13 cellular contexts compared by ENCODE assay signal in the genomic region with DNA sequence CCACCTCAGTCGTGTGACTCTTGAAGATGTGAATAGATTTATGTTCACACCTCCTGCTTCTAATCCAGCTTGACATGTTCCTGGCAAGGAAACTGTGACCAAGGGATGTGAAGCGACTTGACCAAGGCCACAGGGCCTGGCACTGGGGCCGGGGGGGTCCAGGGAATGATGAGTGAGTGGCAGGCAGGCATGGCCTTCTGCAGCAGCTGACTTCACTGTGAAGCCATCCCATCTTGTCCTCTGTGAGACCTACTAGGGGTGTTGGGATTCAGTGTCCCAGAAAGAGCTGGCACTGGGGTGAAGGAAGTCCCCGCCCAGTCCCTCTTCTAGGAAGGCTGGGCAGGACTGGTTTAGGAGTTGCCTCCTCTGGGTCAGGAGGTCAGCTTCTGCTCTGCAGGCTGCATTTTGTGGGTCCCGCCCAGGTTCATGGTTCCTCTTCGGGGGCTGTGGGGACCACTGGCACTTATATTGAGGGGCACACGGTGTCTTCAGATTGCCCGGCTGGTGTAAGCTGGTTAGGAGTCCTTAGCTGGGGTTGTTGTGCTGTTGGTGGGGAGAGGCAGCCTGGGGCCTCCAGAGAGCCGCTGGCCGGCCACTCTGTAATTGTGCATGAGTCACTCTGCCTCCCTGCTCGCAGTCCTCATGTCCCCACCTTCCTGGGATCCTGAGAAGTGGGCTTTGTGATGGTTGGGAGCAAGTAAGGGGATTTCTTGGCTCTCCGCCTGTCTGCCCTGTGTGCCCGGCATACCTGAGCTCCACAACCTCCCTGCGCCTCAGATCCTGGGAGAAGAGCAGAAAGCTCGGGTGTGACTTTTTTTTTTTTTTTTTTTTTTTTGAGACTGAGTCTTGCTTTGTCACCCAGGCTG. TPM values are rescaled to one million over a fixed set of nuclear protein-coding genes. Genes with fewer than 3 reads are reported as not detected.
DNase-seq lines count a peak whose midpoint lies in the region; ATAC-seq, FAIRE-seq and TF ChIP-seq lines count a peak whose summit lies in the region.
"Had no signal": no experiment of that assay in that cellular context is flagged by ENCODE, and none has a peak within 500 bp of the region (broad histone marks: within the 10 kb centered on the region; RNA-seq: fewer than 3 reads in every experiment).

No MANE protein-coding gene starts in this region.

- POLR2A ChIA-PET in CD8-positive, alpha-beta memory T cell (lab: Charles Lee) = no interaction called here

- no peaks in the 10 kb centered on the region for H3K9me3 Mint-ChIP-seq in progenitor cell of endocrine pancreas (ENCODE audit: low read depth)
- no peaks in the 10 kb centered on the region for H3K9me3 Mint-ChIP-seq in activated T-cell treated with anti-CD3 and anti-CD28 coated beads, Interleukin-2, amount 50 U/mL, for 24 hours
- no peaks in the 10 kb centered on the region for H3K9me3 Mint-ChIP-seq in CD8-positive, alpha-beta memory T cell
- H3K9me3 Mint-ChIP-seq: activated naive CD8-positive, alpha-beta T cell treated with anti-CD3 and anti-CD28 coated beads, Interleukin-2, amount 50 U/mL, for 24 hours had no signal

- H3K27ac ChIP-seq in CD8-positive, alpha-beta memory T cell (ENCODE audit: low read depth, low read length) = no peak overlapping the region
- H3K27ac ChIP-seq: testis had no signal

- CTCF ChIA-PET in CD8-positive, alpha-beta memory T cell (lab: Charles Lee) = no interaction called here

- H3K27me3 Mint-ChIP-seq in progenitor cell of endocrine pancreas = no peaks in the 10 kb centered on the region
- no peaks in the 10 kb centered on the region for H3K27me3 Mint-ChIP-seq in activated T-cell treated with anti-CD3 and anti-CD28 coated beads, Interleukin-2, amount 50 U/mL, for 24 hours
- H3K27me3 Mint-ChIP-seq in CD8-positive, alpha-beta memory T cell = peaks cover 0 to 4% of the 10 kb centered on the region in 2 donors
- H3K27me3 Mint-ChIP-seq: activated naive CD8-positive, alpha-beta T cell treated with anti-CD3 and anti-CD28 coated beads, Interleukin-2, amount 50 U/mL, for 24 hours had no signal

- TF ChIP-seq CTCF in fibroblast of pulmonary artery (IDR thresholded peaks at IDR 0.05; ENCODE audit: low read length, missing control alignments) = no peak
- no peak for TF ChIP-seq CTCF in progenitor cell of endocrine pancreas (IDR thresholded peaks at IDR 0.05; ENCODE audit: unreplicated experiment)

- no peak for ATAC-seq in HG03045 (IDR thresholded peaks at IDR 0.05; ENCODE audit: unreplicated experiment)
- ATAC-seq: activated naive CD8-positive, alpha-beta T cell treated with anti-CD3 and anti-CD28 coated beads, Interleukin-2, amount 50 U/mL, for 24 hours had no signal

- no peaks in the 10 kb centered on the region for H3K36me3 Mint-ChIP-seq in progenitor cell of endocrine pancreas (ENCODE audit: insufficient read depth)
- no peaks in the 10 kb centered on the region for H3K36me3 Mint-ChIP-seq in activated T-cell treated with anti-CD3 and anti-CD28 coated beads, Interleukin-2, amount 50 U/mL, for 24 hours (ENCODE audit: low read depth)
- H3K36me3 Mint-ChIP-seq in CD8-positive, alpha-beta memory T cell = no peaks in the 10 kb centered on the region

- H3K9me3 ChIP-seq in CD8-positive, alpha-beta memory T cell (ENCODE audit: low read length) = no peaks in the 10 kb centered on the region
- H3K9me3 ChIP-seq: testis had no signal

- no peaks in the 10 kb centered on the region for H3K27me3 ChIP-seq in CD8-positive, alpha-beta memory T cell (ENCODE audit: insufficient read depth, low read length, poor library complexity, severe bottlenecking)
- H3K27me3 ChIP-seq: testis had no signal

- peaks cover 25% of the 10 kb centered on the region for H3K4me1 ChIP-seq in CD8-positive, alpha-beta memory T cell (ENCODE audit: insufficient read depth, low read length)

- FAIRE-seq in RCC 7860 (lab: Jason Lieb, UNC) = no peak
- FAIRE-seq: GM19239 had no signal

- peak overlapping the region; percentile 64 for H3K27ac Mint-ChIP-seq in progenitor cell of endocrine pancreas
- no peak overlapping the region for H3K27ac Mint-ChIP-seq in activated T-cell treated with anti-CD3 and anti-CD28 coated beads, Interleukin-2, amount 50 U/mL, for 24 hours
- peak overlapping the region in 1 of 8 donors; percentile 31 for H3K27ac Mint-ChIP-seq in CD8-positive, alpha-beta memory T cell
- H3K27ac Mint-ChIP-seq: activated naive CD8-positive, alpha-beta T cell treated with anti-CD3 and anti-CD28 coated beads, Interleukin-2, amount 50 U/mL, for 24 hours had no signal

- no peak overlapping the region for H3K4me3 Mint-ChIP-seq in progenitor cell of endocrine pancreas (ENCODE audit: low read depth)
- H3K4me3 Mint-ChIP-seq in activated T-cell treated with anti-CD3 and anti-CD28 coated beads, Interleukin-2, amount 50 U/mL, for 24 hours = no peak overlapping the region
- no peak overlapping the region for H3K4me3 Mint-ChIP-seq in CD8-positive, alpha-beta memory T cell
- H3K4me3 Mint-ChIP-seq: activated naive CD8-positive, alpha-beta T cell treated with anti-CD3 and anti-CD28 coated beads, Interleukin-2, amount 50 U/mL, for 24 hours had no signal

- no peak overlapping the region for H3K4me3 ChIP-seq in fibroblast of pulmonary artery (replicated peaks; ENCODE audit: low read depth, low read length)
- no peak overlapping the region for H3K4me3 ChIP-seq in CD8-positive, alpha-beta memory T cell (ENCODE audit: low read length)
- H3K4me3 ChIP-seq: testis had no signal

- peaks cover 56% of the 10 kb centered on the region for H3K4me1 Mint-ChIP-seq in progenitor cell of endocrine pancreas (ENCODE audit: low read depth)
- peaks cover 26% of the 10 kb centered on the region for H3K4me1 Mint-ChIP-seq in activated T-cell treated with anti-CD3 and anti-CD28 coated beads, Interleukin-2, amount 50 U/mL, for 24 hours (ENCODE audit: low read depth)
- H3K4me1 Mint-ChIP-seq in CD8-positive, alpha-beta memory T cell = peaks cover 27 to 59% (median 28%) of the 10 kb centered on the region in 3 donors

- H3K36me3 ChIP-seq in CD8-positive, alpha-beta memory T cell (ENCODE audit: insufficient read depth, low read length) = no peaks in the 10 kb centered on the region

- peak; percentile 64 for DNase-seq in CD1c-positive myeloid dendritic cell (ENCODE audit: extremely low spot score)
- DNase-seq in RCC 7860 (ENCODE audit: low spot score) = peak; percentile 44
- peak; percentile 36 for DNase-seq in fibroblast of pulmonary artery (ENCODE audit: low read depth)
- DNase-seq in progenitor cell of endocrine pancreas (ENCODE audit: low spot score, unreplicated experiment) = no peak
- no peak for DNase-seq in activated T-cell treated with anti-CD3 and anti-CD28 coated beads, Interleukin-2, amount 50 U/mL, for 24 hours
- DNase-seq in foreskin melanocyte = no peak
- no peak for DNase-seq in CD8-positive, alpha-beta memory T cell
- DNase-seq: activated naive CD8-positive, alpha-beta T cell treated with anti-CD3 and anti-CD28 coated beads, Interleukin-2, amount 50 U/mL, for 24 hours; DND-41; NCI-H2171 treated with DMSO at 0.1 percent for 48 hours; testis had no signal

RNA-seq across cellular contexts. Expression of gene ZMIZ1, which starts 11.0 kb away (rescaled TPM):
- 81.6 and 85.2 TPM in 2 replicates for total RNA-seq in progenitor cell of endocrine pancreas
- 10 to 100 TPM; 34.7 to 36.3 TPM for total RNA-seq in CD8-positive, alpha-beta memory T cell
- polyA plus RNA-seq in CD8-positive, alpha-beta memory T cell = 8.0 TPM

Comparison
In these comparisons a context has a peak if more than half of its experiments do, and no peak if none do; other contexts are left out.
1. DNase-seq: peak in CD1c-positive myeloid dendritic cell (single experiment), RCC 7860 (single experiment) and fibroblast of pulmonary artery (single experiment); none in progenitor cell of endocrine pancreas (single experiment), activated T-cell treated with anti-CD3 and anti-CD28 coated beads, Interleukin-2, amount 50 U/mL, for 24 hours (single experiment), foreskin melanocyte (single experiment) and CD8-positive, alpha-beta memory T cell (0 of 5).